1 cellular context compared by ENCODE assay signal in genomic region chr2:27175330-27175729, GRCh38.
TF ChIP-seq lines count a peak whose summit lies in the region.

No MANE protein-coding gene starts in this region.

TF ChIP-seq in HepG2, 621 proteins besides CTCF, POLR2A, EP300 and RAD21:
- TF ChIP-seq ZBTB38 (CRISPR knock-in tag; IDR thresholded peaks at IDR 0.05) = peak; percentile 43; the same call in 1 of the 2 replicates
- TF ChIP-seq ZMYM2 (CRISPR knock-in tag; IDR thresholded peaks at IDR 0.05) = 0 out of 2 replicates have a peak, but pooled peaks have one; percentile 34
- no peak for TF ChIP-seq HNRNPUL1 (IDR thresholded peaks at IDR 0.05; ENCODE audit: low read depth, low read length)
- no peak for TF ChIP-seq FOXK2 (IDR thresholded peaks at IDR 0.05)
TF ChIP-seq in HepG2: peak in this region for 2.
